In genomic region chr5:120372899-120373298, GRCh38 we compare ENCODE assay signal across 29 cellular contexts.
"Had no signal": no experiment of that assay in that cellular context is flagged by ENCODE, and none has a peak within 500 bp of the region (broad histone marks: within the 10 kb centered on the region; RNA-seq: fewer than 3 reads in every experiment).

No MANE protein-coding gene starts in this region.

- H3K4me3 Mint-ChIP-seq: activated CD4-positive, alpha-beta T cell treated with anti-CD3 and anti-CD28 coated beads, Interleukin-2, amount 10 ng/mL, durations not matched to agents 7 days and 5 days; activated CD8-positive, alpha-beta memory T cell treated with anti-CD3 and anti-CD28 coated beads, Interleukin-2, amount 10 ng/mL, durations not matched to agents 7 days and 5 days; activated CD8-positive, alpha-beta T cell treated with anti-CD3 and anti-CD28 coated beads for 36 hours; activated naive CD8-positive, alpha-beta T cell treated with anti-CD3 and anti-CD28 coated beads, Interleukin-2, amount 50 U/mL, for 24 hours; natural killer cell treated with Interleukin-12 subunit alpha and Interleukin-12 subunit beta and Interleukin-15 and Interleukin-18, amount 100 ng/mL, for 72 hours; stimulated activated naive CD8-positive, alpha-beta T cell treated with anti-CD3 and anti-CD28 coated beads, Interleukin-15, Interleukin-2, amounts not matched to agents 100 ng/mL and 50 ng/mL, for 24 hours; T-cell; T-helper 2 cell treated with Interferon-gamma antibody and Interleukin-4, amounts not matched to agents 5 μg/mL and 100 μg/mL, for 36 hours had no signal

- H3K27me3 Mint-ChIP-seq: activated CD4-positive, alpha-beta T cell treated with anti-CD3 and anti-CD28 coated beads, Interleukin-2, amount 10 ng/mL, durations not matched to agents 7 days and 5 days; activated CD8-positive, alpha-beta memory T cell treated with anti-CD3 and anti-CD28 coated beads, Interleukin-2, amount 10 ng/mL, durations not matched to agents 7 days and 5 days; activated CD8-positive, alpha-beta T cell treated with anti-CD3 and anti-CD28 coated beads for 36 hours; activated naive CD8-positive, alpha-beta T cell treated with anti-CD3 and anti-CD28 coated beads, Interleukin-2, amount 50 U/mL, for 24 hours; natural killer cell treated with Interleukin-12 subunit alpha and Interleukin-12 subunit beta and Interleukin-15 and Interleukin-18, amount 100 ng/mL, for 72 hours; stimulated activated naive CD8-positive, alpha-beta T cell treated with anti-CD3 and anti-CD28 coated beads, Interleukin-15, Interleukin-2, amounts not matched to agents 100 ng/mL and 50 ng/mL, for 24 hours; T-cell had no signal

- H3K27me3 ChIP-seq: breast epithelium, foreskin keratinocyte, pancreas, right atrium auricular region, thyroid gland, upper lobe of right lung had no signal

- H3K36me3 Mint-ChIP-seq: activated CD8-positive, alpha-beta memory T cell treated with anti-CD3 and anti-CD28 coated beads, Interleukin-2, amount 10 ng/mL, durations not matched to agents 7 days and 5 days; natural killer cell treated with Interleukin-12 subunit alpha and Interleukin-12 subunit beta and Interleukin-15 and Interleukin-18, amount 100 ng/mL, for 72 hours; T-cell had no signal

- ATAC-seq: activated CD4-positive, CD25-positive, alpha-beta regulatory T cell treated with anti-CD3 and anti-CD28 coated beads, Interleukin-2, amount 50 U/mL, for 24 hours; activated CD8-positive, alpha-beta memory T cell treated with anti-CD3 and anti-CD28 coated beads, Interleukin-2, amount 10 ng/mL, durations not matched to agents 7 days and 5 days; activated CD8-positive, alpha-beta T cell treated with anti-CD3 and anti-CD28 coated beads for 36 hours; activated naive CD8-positive, alpha-beta T cell treated with anti-CD3 and anti-CD28 coated beads, Interleukin-2, amount 50 U/mL, for 24 hours; foreskin keratinocyte; natural killer cell treated with Interleukin-12 subunit alpha and Interleukin-12 subunit beta and Interleukin-15 and Interleukin-18, amount 100 ng/mL, for 72 hours; psoas muscle; T-cell; upper lobe of right lung had no signal

- H3K36me3 ChIP-seq: breast epithelium, left ventricle myocardium inferior, pancreas, right atrium auricular region, thyroid gland, upper lobe of right lung had no signal

- H3K9me3 Mint-ChIP-seq: activated CD4-positive, alpha-beta T cell treated with anti-CD3 and anti-CD28 coated beads, Interleukin-2, amount 10 ng/mL, durations not matched to agents 7 days and 5 days; stimulated activated naive CD8-positive, alpha-beta T cell treated with anti-CD3 and anti-CD28 coated beads, Interleukin-15, Interleukin-2, amounts not matched to agents 100 ng/mL and 50 ng/mL, for 24 hours had no signal

- DNase-seq: activated CD4-positive, alpha-beta T cell treated with anti-CD3 and anti-CD28 coated beads, Interleukin-2, amount 10 ng/mL, durations not matched to agents 7 days and 5 days; activated CD8-positive, alpha-beta memory T cell treated with anti-CD3 and anti-CD28 coated beads, Interleukin-2, amount 10 ng/mL, durations not matched to agents 7 days and 5 days; activated CD8-positive, alpha-beta T cell treated with anti-CD3 and anti-CD28 coated beads for 36 hours; activated effector memory CD4-positive, alpha-beta T cell treated with anti-CD3 and anti-CD28 coated beads, Interleukin-2, amount 50 U/mL, for 16 hours; activated naive CD4-positive, alpha-beta T cell treated with anti-CD3 and anti-CD28 coated beads, Interleukin-2, amount 50 U/mL, for 16 hours; activated naive CD8-positive, alpha-beta T cell treated with anti-CD3 and anti-CD28 coated beads, Interleukin-2, amount 50 U/mL, for 24 hours; activated T-cell treated with anti-CD3 and anti-CD28 coated beads for 4 hours; cortex of kidney; foreskin keratinocyte; hypothalamus; left ventricle myocardium inferior; mammary epithelial cell; midbrain; pancreas; psoas muscle; stimulated activated CD4-positive, alpha-beta T cell treated with anti-CD3 and anti-CD28 coated beads, Interleukin-12 subunit alpha, Interleukin-12 subunit beta, amount 100 ng/mL, for 4 hours; stimulated activated CD4-positive, alpha-beta T cell treated with anti-CD3 and anti-CD28 coated beads, Interleukin-1b, Interleukin-23, amount 100 ng/mL, for 48 hours; substantia nigra; T-cell; thyroid gland; upper lobe of right lung had no signal

- H3K4me1 Mint-ChIP-seq: activated CD4-positive, alpha-beta T cell treated with anti-CD3 and anti-CD28 coated beads, Interleukin-2, amount 10 ng/mL, durations not matched to agents 7 days and 5 days; activated CD8-positive, alpha-beta memory T cell treated with anti-CD3 and anti-CD28 coated beads, Interleukin-2, amount 10 ng/mL, durations not matched to agents 7 days and 5 days; activated naive CD8-positive, alpha-beta T cell treated with anti-CD3 and anti-CD28 coated beads, Interleukin-2, amount 50 U/mL, for 24 hours; T-cell had no signal

- H3K27ac ChIP-seq: breast epithelium, epithelial cell of prostate, foreskin keratinocyte, left ventricle myocardium inferior, pancreas, psoas muscle, right atrium auricular region, thyroid gland, upper lobe of right lung, VCaP had no signal

- H3K4me3 ChIP-seq: breast epithelium, left ventricle myocardium inferior, pancreas, psoas muscle, right atrium auricular region, thyroid gland, upper lobe of right lung had no signal

- H3K4me1 ChIP-seq: breast epithelium, foreskin keratinocyte, left ventricle myocardium inferior, pancreas, psoas muscle, right atrium auricular region, thyroid gland, upper lobe of right lung had no signal

- H3K27ac Mint-ChIP-seq: activated CD4-positive, alpha-beta T cell treated with anti-CD3 and anti-CD28 coated beads, Interleukin-2, amount 10 ng/mL, durations not matched to agents 7 days and 5 days; activated CD8-positive, alpha-beta memory T cell treated with anti-CD3 and anti-CD28 coated beads, Interleukin-2, amount 10 ng/mL, durations not matched to agents 7 days and 5 days; activated CD8-positive, alpha-beta T cell treated with anti-CD3 and anti-CD28 coated beads for 36 hours; activated naive CD8-positive, alpha-beta T cell treated with anti-CD3 and anti-CD28 coated beads, Interleukin-2, amount 50 U/mL, for 24 hours; natural killer cell treated with Interleukin-12 subunit alpha and Interleukin-12 subunit beta and Interleukin-15 and Interleukin-18, amount 100 ng/mL, for 72 hours; stimulated activated naive CD8-positive, alpha-beta T cell treated with anti-CD3 and anti-CD28 coated beads, Interleukin-15, Interleukin-2, amounts not matched to agents 100 ng/mL and 50 ng/mL, for 24 hours; T-cell; T-helper 2 cell treated with Interferon-gamma antibody and Interleukin-4, amounts not matched to agents 5 μg/mL and 100 μg/mL, for 36 hours had no signal
